Comparison of ENCODE assay signal across 1 cellular context in the genomic region with DNA sequence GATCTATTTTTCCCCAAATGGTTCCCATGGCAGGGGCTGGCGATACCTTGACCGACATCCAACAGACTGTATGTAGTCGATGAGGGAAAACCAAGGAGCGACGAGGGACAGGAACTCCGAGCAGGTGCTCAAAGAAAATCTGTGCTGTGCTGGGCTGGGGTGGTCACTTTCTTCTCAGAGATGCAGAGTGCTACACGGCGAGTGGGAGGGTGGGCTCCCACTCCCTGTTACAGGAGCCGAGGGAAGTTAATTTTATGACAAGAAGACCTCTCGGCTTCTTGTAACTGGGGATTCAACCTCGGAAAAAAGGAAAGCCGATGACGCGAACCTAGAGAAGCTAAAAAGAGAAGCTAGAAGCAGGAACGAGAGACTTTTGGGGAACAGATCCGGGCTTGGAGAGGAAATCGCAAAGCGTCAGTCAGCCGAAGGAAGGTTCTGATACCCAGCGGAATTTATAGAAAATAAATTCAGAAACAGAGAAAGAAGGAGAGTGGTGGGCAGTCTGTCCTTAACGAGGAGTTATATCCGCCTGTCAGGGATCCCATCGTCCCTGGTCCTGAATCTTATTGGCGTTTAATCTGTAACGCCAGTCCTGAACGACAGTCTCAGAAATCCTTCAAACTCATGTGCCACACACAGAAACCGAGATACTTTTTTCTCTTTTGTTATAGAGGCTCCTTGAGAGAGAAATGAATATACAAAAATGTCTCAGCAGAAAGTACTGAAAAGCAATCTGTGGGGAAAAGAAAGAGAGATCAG.
TF ChIP-seq lines count a peak whose summit lies in the region.

No MANE protein-coding gene starts in this region.

TF ChIP-seq in GM12878, 131 proteins besides CTCF, POLR2A, EP300 and RAD21 (continued from another document):
- TF ChIP-seq EGR1 (IDR thresholded peaks at IDR 0.05; ENCODE audit: borderline replicate concordance in 1 of 2, low read depth in 2 of 2, low read length in 2 of 2) = no peak
- TF ChIP-seq IKZF2 (IDR thresholded peaks at IDR 0.05) = no peak
- no peak for TF ChIP-seq ZNF384 (IDR thresholded peaks at IDR 0.05; ENCODE audit: borderline replicate concordance, low read depth, low read length)
- no peak for TF ChIP-seq ZNF622 (IDR thresholded peaks at IDR 0.05)
- TF ChIP-seq SRF (IDR thresholded peaks at IDR 0.05; ENCODE audit: low read depth in 2 of 2, low read length in 2 of 2) = no peak
